Comparison of ENCODE assay signal across 9 cellular contexts in the genomic region with DNA sequence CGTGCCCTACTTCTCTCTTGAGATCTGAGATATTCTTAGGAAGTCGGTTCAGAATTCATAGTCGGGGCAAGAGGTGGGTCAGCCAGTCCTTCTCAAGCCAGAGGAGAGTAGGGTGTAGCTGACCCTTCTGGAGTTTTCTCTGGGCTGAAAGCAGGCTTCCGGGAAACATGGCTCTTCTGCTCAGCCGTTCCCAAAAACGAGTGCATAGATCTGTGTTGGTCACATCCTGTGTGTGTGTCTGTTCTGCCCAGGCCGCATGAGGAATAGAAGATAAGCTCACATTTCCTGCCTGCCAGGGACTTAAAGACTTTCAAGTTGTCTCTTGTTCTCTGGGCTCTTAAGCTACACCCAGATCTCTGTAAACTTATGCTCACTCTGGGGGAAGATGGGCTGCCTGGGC.
A peak's percentile ranks its signal among the peaks of the same experiment; 100 is the strongest.
DNase-seq lines count a peak whose midpoint lies in the region; ATAC-seq and TF ChIP-seq lines count a peak whose summit lies in the region.
"Had no signal": no experiment of that assay in that cellular context is flagged by ENCODE, and none has a peak within 500 bp of the region (broad histone marks: within the 10 kb centered on the region; RNA-seq: fewer than 3 reads in every experiment).

No MANE protein-coding gene starts in this region.

- ATAC-seq in GM18909 (IDR thresholded peaks at IDR 0.05; ENCODE audit: poor library complexity, unreplicated experiment) = peak; percentile 63
- ATAC-seq: left colon had no signal

- no peaks in the 10 kb centered on the region for H3K9me3 ChIP-seq in SJSA1 (replicated peaks)
- H3K9me3 ChIP-seq in parathyroid adenoma (ENCODE audit: control insufficient read depth, low read length) = no peaks in the 10 kb centered on the region
- H3K9me3 ChIP-seq in tibial nerve = no peaks in the 10 kb centered on the region

- DNase-seq in SJSA1 (ENCODE audit: low read depth in 1 of 2, low spot score in 2 of 2) (no peak), coronary artery (ENCODE audit: low spot score) (no peak), tibial nerve (ENCODE audit: low spot score in 2 of 2) (no peak), DMS79 (lab: John Stamatoyannopoulos, UW) (no peak), HuH-7 (ENCODE audit: low spot score) (no peak), GM10266 (ENCODE audit: extremely low spot score) (no peak)
- DNase-seq: left colon had no signal

- H2AFZ ChIP-seq in parathyroid adenoma = no peak overlapping the region

- no peaks in the 10 kb centered on the region for H3K27me3 ChIP-seq in SJSA1 (replicated peaks)
- H3K27me3 ChIP-seq in parathyroid adenoma (ENCODE audit: control insufficient read depth, insufficient read depth, low read length) = no peaks in the 10 kb centered on the region
- H3K27me3 ChIP-seq in tibial nerve = no peaks in the 10 kb centered on the region

- no peak overlapping the region for H3K4me2 ChIP-seq in parathyroid adenoma (ENCODE audit: low read length)

- H3K4me3 ChIP-seq in SJSA1 (no peak overlapping the region), coronary artery (no peak overlapping the region), parathyroid adenoma (ENCODE audit: low read depth, low read length) (no peak overlapping the region), tibial nerve (no peak overlapping the region)

- H3K79me2 ChIP-seq in parathyroid adenoma = no peaks in the 10 kb centered on the region

- H3K4me1 ChIP-seq in SJSA1 (replicated peaks) = peaks cover 55% of the 10 kb centered on the region
- no peaks in the 10 kb centered on the region for H3K4me1 ChIP-seq in parathyroid adenoma
- H3K4me1 ChIP-seq in tibial nerve = peaks cover 0 to 20% (median 2%) of the 10 kb centered on the region in 4 donors

- TF ChIP-seq POLR2A in tibial nerve (IDR thresholded peaks at IDR 0.05) = no peak

- H3K36me3 ChIP-seq in SJSA1 (no peaks in the 10 kb centered on the region), parathyroid adenoma (ENCODE audit: control insufficient read depth, insufficient read depth, low read length) (no peaks in the 10 kb centered on the region), tibial nerve (no peaks in the 10 kb centered on the region)

- peak in 1 of 2 donors; percentile 10 for TF ChIP-seq EP300 in tibial nerve (IDR thresholded peaks at IDR 0.05)

- 32 to 42% methylated on average over 7 of the region's 7 CpGs for WGBS in tibial nerve, 2 donors

- no peak overlapping the region for H3K9ac ChIP-seq in parathyroid adenoma

- TF ChIP-seq CTCF in coronary artery (IDR thresholded peaks at IDR 0.05) (no peak), parathyroid adenoma (IDR thresholded peaks at IDR 0.05) (no peak), tibial nerve (IDR thresholded peaks at IDR 0.05) (no peak), GM10266 (IDR thresholded peaks at IDR 0.05; ENCODE audit: control insufficient read depth, insufficient read depth, low read depth, missing control alignments) (no peak)

- H3K27ac ChIP-seq in SJSA1 (peak overlapping the region; percentile 10; the same call in 1 of the 2 replicates), coronary artery (peak overlapping the region; percentile 5 to 53), parathyroid adenoma (peak overlapping the region; percentile 56), tibial nerve (peak overlapping the region in 2 of 4 donors; percentile 21 to 74)
